In genomic region chr14:89903340-89903965, GRCh38 we compare ENCODE assay signal across 23 cellular contexts. TPM values are rescaled to one million over a fixed set of nuclear protein-coding genes. Genes with fewer than 3 reads are reported as not detected.
DNase-seq lines count a peak whose midpoint lies in the region; ATAC-seq, FAIRE-seq and TF ChIP-seq lines count a peak whose summit lies in the region.
"Had no signal": no experiment of that assay in that cellular context is flagged by ENCODE, and none has a peak within 500 bp of the region (broad histone marks: within the 10 kb centered on the region; RNA-seq: fewer than 3 reads in every experiment).

No MANE protein-coding gene starts in this region.

- H3K27ac ChIP-seq in liver (ENCODE audit: low read depth in 1 of 2, low read length in 2 of 2) (peak overlapping the region; percentile 29 to 38), HepG2 (ENCODE audit: extremely low read length, insufficient read depth, low read length) (no peak overlapping the region)
- H3K27ac ChIP-seq: BLaER1, RWPE1, SK-N-MC had no signal

- peak overlapping the region; percentile 33 to 82 for H3K9ac ChIP-seq in liver (ENCODE audit: low read depth in 1 of 2, low read length in 2 of 2)
- H3K9ac ChIP-seq in HepG2 (ENCODE audit: insufficient read depth, low read depth, low read length) = no peak overlapping the region
- H3K9ac ChIP-seq: BLaER1 had no signal

- H3K36me3 ChIP-seq in liver (ENCODE audit: control insufficient read depth in 4 of 4, insufficient read depth in 3 of 4, low read depth in 1 of 4, low read length in 3 of 4) (no peaks in the 10 kb centered on the region), HepG2 (replicated peaks in 1 of 2; ENCODE audit: control insufficient read depth in 1 of 2, insufficient read depth in 2 of 2, low read length in 2 of 2) (no peaks in the 10 kb centered on the region)
- H3K36me3 ChIP-seq: BLaER1 had no signal

- in situ Hi-C loops in HepG2 (cut with HindIII; ENCODE audit: extremely low pct_ligation_motif_present, low pct_unique_long_range_greater_than_20kb) = loop anchor here (10.0 to 25.0 kb wide), 3 partner anchors 119 to 666 kb away; partner anchors contain the start of gene FOXN3

- FAIRE-seq in HepG2 (lab: Jason Lieb, UNC) = no peak

- H3K4me1 ChIP-seq in liver (ENCODE audit: control insufficient read depth in 4 of 4, insufficient read depth in 4 of 4, low read length in 3 of 4) (peaks cover 0 to 3% (median 0%) of the 10 kb centered on the region in 4 donors), HepG2 (ENCODE audit: insufficient read depth, low read length) (peaks cover 15% of the 10 kb centered on the region)
- H3K4me1 ChIP-seq: BLaER1 had no signal

- H3K27ac Mint-ChIP-seq in activated T-helper 17 cell treated with anti-CD3 and anti-CD28 coated beads, Interleukin-2, amount 50 U/mL, for 72 hours = peak overlapping the region; percentile 34
- no peak overlapping the region for H3K27ac Mint-ChIP-seq in activated CD8-positive, alpha-beta T cell treated with anti-CD3 and anti-CD28 coated beads for 36 hours

- H4K20me1 ChIP-seq in HepG2 (ENCODE audit: insufficient read depth, low read length) = no peaks in the 10 kb centered on the region
- H4K20me1 ChIP-seq: BLaER1 had no signal

- intact Hi-C loops in HepG2 (cut with micrococcal nuclease; ENCODE audit: unreplicated experiment) = no loop called here
- intact Hi-C loops in activated CD8-positive, alpha-beta T cell treated with anti-CD3 and anti-CD28 coated beads for 36 hours (cut with micrococcal nuclease) = no loop called here

- DNase-seq in HepG2 (ENCODE audit: low spot score) (no peak), left lobe of liver (ENCODE audit: low spot score) (no peak), GOT3 (lab: John Stamatoyannopoulos, UW) (no peak)
- no peak for DNase-seq in activated CD8-positive, alpha-beta T cell treated with anti-CD3 and anti-CD28 coated beads for 36 hours
- DNase-seq: activated CD4-positive, alpha-beta T cell treated with anti-CD3 and anti-CD28 coated beads, Interleukin-2, amount 50 U/mL, for 4 hours; activated naive CD4-positive, alpha-beta T cell treated with Interleukin-2 at 50 U/mL for 16 hours; anterior cingulate cortex; caudate nucleus; EL; head of caudate nucleus; NCI-H2227 treated with DMSO at 0.1 percent for 48 hours; occipital lobe; stimulated activated CD4-positive, alpha-beta T cell treated with anti-CD3 and anti-CD28 coated beads, Interleukin-2, amount 100 ng/mL, for 24 hours; T1000 had no signal

- H3K27me3 ChIP-seq in liver (ENCODE audit: control insufficient read depth in 4 of 4, insufficient read depth in 4 of 4, low read length in 3 of 4) (no peaks in the 10 kb centered on the region), HepG2 (ENCODE audit: control insufficient read depth in 1 of 2, insufficient read depth in 2 of 2, low read length in 2 of 2) (no peaks in the 10 kb centered on the region)
- H3K27me3 ChIP-seq: BLaER1 had no signal

- H3K4me3 ChIP-seq in liver (ENCODE audit: low read depth in 1 of 3, low read length in 3 of 3) (peak overlapping the region; percentile 11 to 37 (median 21)), HepG2 (replicated peaks in 1 of 3; ENCODE audit: insufficient read depth in 1 of 3, low read depth in 2 of 3, low read length in 3 of 3) (no peak overlapping the region)
- H3K4me3 ChIP-seq: BLaER1, SK-N-MC, smooth muscle cell had no signal

- H3K27me3 Mint-ChIP-seq in activated T-helper 17 cell treated with anti-CD3 and anti-CD28 coated beads, Interleukin-2, amount 50 U/mL, for 72 hours = peaks cover 8% of the 10 kb centered on the region
- H3K27me3 Mint-ChIP-seq in activated CD8-positive, alpha-beta T cell treated with anti-CD3 and anti-CD28 coated beads for 36 hours = peaks cover 4% of the 10 kb centered on the region

- ATAC-seq in HepG2 (no peak), left lobe of liver (peak; percentile 38), HG02884 (IDR thresholded peaks at IDR 0.05; ENCODE audit: unreplicated experiment) (no peak), HG03432 (IDR thresholded peaks at IDR 0.05; ENCODE audit: unreplicated experiment) (no peak)
- ATAC-seq in activated T-helper 17 cell treated with anti-CD3 and anti-CD28 coated beads, Interleukin-2, amount 50 U/mL, for 72 hours (replicated peaks) = no peak
- no peak for ATAC-seq in activated CD8-positive, alpha-beta T cell treated with anti-CD3 and anti-CD28 coated beads for 36 hours
- ATAC-seq: WTC11 had no signal

- peaks cover 21% of the 10 kb centered on the region for H3K4me1 Mint-ChIP-seq in activated T-helper 17 cell treated with anti-CD3 and anti-CD28 coated beads, Interleukin-2, amount 50 U/mL, for 72 hours
- H3K4me1 Mint-ChIP-seq in activated CD8-positive, alpha-beta T cell treated with anti-CD3 and anti-CD28 coated beads for 36 hours (ENCODE audit: low read depth) = peaks cover 19% of the 10 kb centered on the region

- H3K36me3 Mint-ChIP-seq in activated T-helper 17 cell treated with anti-CD3 and anti-CD28 coated beads, Interleukin-2, amount 50 U/mL, for 72 hours (ENCODE audit: low read depth) = no peaks in the 10 kb centered on the region
- H3K36me3 Mint-ChIP-seq in activated CD8-positive, alpha-beta T cell treated with anti-CD3 and anti-CD28 coated beads for 36 hours (ENCODE audit: low read depth) = no peaks in the 10 kb centered on the region
- H3K36me3 Mint-ChIP-seq: WTC11 had no signal

- CTCF ChIA-PET in HepG2 (lab: Yijun Ruan, JAX; ENCODE audit: low intra/inter-chr PET ratio, low total read pairs) = no interaction called here
- CTCF ChIA-PET in activated CD8-positive, alpha-beta T cell treated with anti-CD3 and anti-CD28 coated beads for 36 hours (lab: Charles Lee) = interaction anchor here (0.8 kb wide), 1 partner anchor 862 kb away, joined by 4 read pairs; no protein-coding TSS in a partner anchor

- TF ChIP-seq POLR2A in HepG2 (IDR thresholded peaks at IDR 0.05; ENCODE audit: insufficient read depth in 1 of 2, low read depth in 2 of 2, low read length in 2 of 2) = no peak

- 30% methylated on average over 4 of the region's 4 CpGs for WGBS in liver
- WGBS in HepG2 (ENCODE audit: low lambda C conversion rate) = 94% methylated on average over 4 of the region's 4 CpGs

- no TSS peak for BruUV-seq in HepG2 (replicated peaks; lab: Mats Ljungman, UMichigan)

- POLR2A ChIA-PET in HepG2 (lab: Yijun Ruan, JAX) = no interaction called here
- POLR2A ChIA-PET in activated CD8-positive, alpha-beta T cell treated with anti-CD3 and anti-CD28 coated beads for 36 hours (lab: Charles Lee) = no interaction called here

- no peak overlapping the region for H2AFZ ChIP-seq in HepG2 (ENCODE audit: low read length)

- H3K9me3 Mint-ChIP-seq in activated T-helper 17 cell treated with anti-CD3 and anti-CD28 coated beads, Interleukin-2, amount 50 U/mL, for 72 hours = no peaks in the 10 kb centered on the region
- H3K9me3 Mint-ChIP-seq in activated CD8-positive, alpha-beta T cell treated with anti-CD3 and anti-CD28 coated beads for 36 hours = no peaks in the 10 kb centered on the region
- H3K9me3 Mint-ChIP-seq: WTC11 had no signal

- TF ChIP-seq RAD21 in liver (IDR thresholded peaks at IDR 0.05) (no peak), HepG2 (CRISPR knock-in tag; IDR thresholded peaks at IDR 0.05) (no peak)

- no peaks in the 10 kb centered on the region for H3K9me3 ChIP-seq in liver (ENCODE audit: control insufficient read depth in 4 of 4, low read length in 3 of 4)
- no peaks in the 10 kb centered on the region for H3K9me3 ChIP-seq in HepG2 (ENCODE audit: low read length)
- H3K9me3 ChIP-seq: BLaER1 had no signal

- TF ChIP-seq EP300 in HepG2 (IDR thresholded peaks at IDR 0.05; ENCODE audit: low read depth in 2 of 2, low read length in 2 of 2) = no peak
- no peak for TF ChIP-seq EP300 in HepG2 (CRISPR knock-in tag; IDR thresholded peaks at IDR 0.05; ENCODE audit: borderline replicate concordance)

- TF ChIP-seq CTCF in liver (IDR thresholded peaks at IDR 0.05; ENCODE audit: low read depth, low read length, missing input control) = no peak
- no peak for TF ChIP-seq CTCF in HepG2 (CRISPR knock-in tag; IDR thresholded peaks at IDR 0.05)
- TF ChIP-seq CTCF in activated CD8-positive, alpha-beta T cell treated with anti-CD3 and anti-CD28 coated beads for 36 hours (IDR thresholded peaks at IDR 0.05) = no peak

- no peak overlapping the region for H3K4me2 ChIP-seq in HepG2 (ENCODE audit: low read depth, low read length)
- H3K4me2 ChIP-seq: BLaER1, smooth muscle cell had no signal

- H3K79me2 ChIP-seq in HepG2 (ENCODE audit: insufficient read depth, low read length) = no peaks in the 10 kb centered on the region

- peak overlapping the region; percentile 50 for H3K4me3 Mint-ChIP-seq in activated T-helper 17 cell treated with anti-CD3 and anti-CD28 coated beads, Interleukin-2, amount 50 U/mL, for 72 hours
- H3K4me3 Mint-ChIP-seq in activated CD8-positive, alpha-beta T cell treated with anti-CD3 and anti-CD28 coated beads for 36 hours = no peak overlapping the region
- H3K4me3 Mint-ChIP-seq: WTC11 had no signal

RNA-seq across cellular contexts. Expression of gene EFCAB11, which starts 51.1 kb away (rescaled TPM):
- 1 to 10 TPM; 2.8 to 4.0 TPM for total RNA-seq in liver
- 1 to 10 TPM; 2.1 to 4.7 TPM for polyA plus RNA-seq in liver
- 31.5 and 46.5 TPM in 2 replicates for total RNA-seq in HepG2 (2016; rRNA removed; fragmentation: Illumina TruSeq; extraction: Trizol)
- total RNA-seq in HepG2 (2016; cell fraction: cytosol; rRNA removed; fragmentation: Illumina TruSeq; extraction: Trizol; ENCODE audit: low read depth) = 14.8 and 18.7 TPM in 2 replicates
- total RNA-seq in HepG2 (2016; cell fraction: insoluble cytoplasmic fraction; rRNA removed; fragmentation: Illumina TruSeq; extraction: Trizol) = 31.3 and 47.3 TPM in 2 replicates
- 12.9 and 13.7 TPM in 2 replicates for total RNA-seq in HepG2 (2016; cell fraction: membrane; rRNA removed; fragmentation: Illumina TruSeq; extraction: Trizol)
- total RNA-seq in HepG2 (2016; cell fraction: nucleus; rRNA removed; fragmentation: Illumina TruSeq; extraction: Trizol) = 19.0 and 21.0 TPM in 2 replicates
- polyA plus RNA-seq in HepG2 (2011; rRNA removed) = 4.6 and 8.2 TPM in 2 replicates
- 2.3 and 3.5 TPM in 2 replicates for polyA plus RNA-seq in HepG2 (2011; cell fraction: cytosol; rRNA removed)
- 1.2 and 1.6 TPM in 2 replicates for polyA plus RNA-seq in HepG2 (2011; cell fraction: nucleus; rRNA removed)
- 5.6 and 15.0 TPM in 2 replicates for polyA plus RNA-seq in HepG2 (2012)
- polyA plus RNA-seq in HepG2 (2016; cell fraction: cytosol; fragmentation: Illumina TruSeq; extraction: Trizol; ENCODE audit: low read depth) = 11.9 and 16.6 TPM in 2 replicates
- polyA plus RNA-seq in HepG2 (2016; cell fraction: insoluble cytoplasmic fraction; fragmentation: Illumina TruSeq; extraction: Trizol; ENCODE audit: low read depth) = 46.2 and 47.9 TPM in 2 replicates
- 14.1 and 16.6 TPM in 2 replicates for polyA plus RNA-seq in HepG2 (2016; cell fraction: membrane; fragmentation: Illumina TruSeq; extraction: Trizol; ENCODE audit: low read depth)
- 17.2 and 19.3 TPM in 2 replicates for polyA plus RNA-seq in HepG2 (2016; cell fraction: nucleus; fragmentation: Illumina TruSeq; extraction: Trizol; ENCODE audit: insufficient read depth, low read depth)
- polyA minus RNA-seq in HepG2 (2011; rRNA and poly(A)+ RNA removed; ENCODE audit: low replicate concordance) = 4.0 and 7.4 TPM in 2 replicates
- polyA minus RNA-seq in HepG2 (2011; cell fraction: cytosol; rRNA and poly(A)+ RNA removed) = 2.3 and 3.3 TPM in 2 replicates
- polyA minus RNA-seq in HepG2 (2011; cell fraction: nucleus; rRNA and poly(A)+ RNA removed) = 9.8 and 12.6 TPM in 2 replicates
- 1 to 10 TPM; 5.5 to 9.4 TPM for total RNA-seq in activated T-helper 17 cell treated with anti-CD3 and anti-CD28 coated beads, Interleukin-2, amount 50 U/mL, for 72 hours
- 1.2 TPM for total RNA-seq in left lobe of liver
- total RNA-seq in activated CD8-positive, alpha-beta T cell treated with anti-CD3 and anti-CD28 coated beads for 36 hours = 1 to 10 TPM; 6.6 to 8.4 TPM

RNA-seq across cellular contexts. Expression of gene TDP1, which starts 52.3 kb away (rescaled TPM):
- total RNA-seq in liver = 10 to 100 TPM in 1 of 2 donors, 1 to 10 TPM in 1; 5.1 to 10.6 TPM
- 1 to 10 TPM; 3.3 to 3.4 TPM for polyA plus RNA-seq in liver
- 31.2 and 33.6 TPM in 2 replicates for total RNA-seq in HepG2 (2016; rRNA removed; fragmentation: Illumina TruSeq; extraction: Trizol)
- 11.5 and 12.2 TPM in 2 replicates for total RNA-seq in HepG2 (2016; cell fraction: cytosol; rRNA removed; fragmentation: Illumina TruSeq; extraction: Trizol; ENCODE audit: low read depth)
- 31.8 and 36.0 TPM in 2 replicates for total RNA-seq in HepG2 (2016; cell fraction: insoluble cytoplasmic fraction; rRNA removed; fragmentation: Illumina TruSeq; extraction: Trizol)
- 18.3 and 22.5 TPM in 2 replicates for total RNA-seq in HepG2 (2016; cell fraction: membrane; rRNA removed; fragmentation: Illumina TruSeq; extraction: Trizol)
- total RNA-seq in HepG2 (2016; cell fraction: nucleus; rRNA removed; fragmentation: Illumina TruSeq; extraction: Trizol) = 26.6 and 30.6 TPM in 2 replicates
- polyA plus RNA-seq in HepG2 (2011; rRNA removed) = 13.6 and 16.4 TPM in 2 replicates
- 13.0 and 13.1 TPM in 2 replicates for polyA plus RNA-seq in HepG2 (2011; cell fraction: cytosol; rRNA removed)
- polyA plus RNA-seq in HepG2 (2011; cell fraction: nucleus; rRNA removed) = 12.2 and 16.4 TPM in 2 replicates
- 10.0 and 12.9 TPM in 2 replicates for polyA plus RNA-seq in HepG2 (2012)
- 4.6 and 7.3 TPM in 2 replicates for polyA plus RNA-seq in HepG2 (2016; cell fraction: cytosol; fragmentation: Illumina TruSeq; extraction: Trizol; ENCODE audit: low read depth)
- polyA plus RNA-seq in HepG2 (2016; cell fraction: insoluble cytoplasmic fraction; fragmentation: Illumina TruSeq; extraction: Trizol; ENCODE audit: low read depth) = 29.7 and 30.3 TPM in 2 replicates
- 12.8 and 13.0 TPM in 2 replicates for polyA plus RNA-seq in HepG2 (2016; cell fraction: membrane; fragmentation: Illumina TruSeq; extraction: Trizol; ENCODE audit: low read depth)
- 20.5 and 23.6 TPM in 2 replicates for polyA plus RNA-seq in HepG2 (2016; cell fraction: nucleus; fragmentation: Illumina TruSeq; extraction: Trizol; ENCODE audit: insufficient read depth, low read depth)
- polyA minus RNA-seq in HepG2 (2011; rRNA and poly(A)+ RNA removed; ENCODE audit: low replicate concordance) = 16.8 and 72.0 TPM in 2 replicates
- polyA minus RNA-seq in HepG2 (2011; cell fraction: cytosol; rRNA and poly(A)+ RNA removed) = 12.2 and 16.0 TPM in 2 replicates
- polyA minus RNA-seq in HepG2 (2011; cell fraction: nucleus; rRNA and poly(A)+ RNA removed) = 34.9 and 39.3 TPM in 2 replicates
- total RNA-seq in activated T-helper 17 cell treated with anti-CD3 and anti-CD28 coated beads, Interleukin-2, amount 50 U/mL, for 72 hours = 10 to 100 TPM; 82.8 to 98.3 TPM
- total RNA-seq in left lobe of liver = 4.6 TPM
- total RNA-seq in activated CD8-positive, alpha-beta T cell treated with anti-CD3 and anti-CD28 coated beads for 36 hours = 100 to 1,000 TPM in 1 of 2 experiments, 10 to 100 TPM in 1; 97.2 to 103 TPM

Comparison
In these comparisons a context has a peak if more than half of its experiments do, and no peak if none do; other contexts are left out.
1. H3K4me3 ChIP-seq: peak in liver (3 of 3); none in HepG2 (0 of 3).